1 cellular context compared by ENCODE assay signal in genomic region chr17:67718325-67718941, GRCh38.
TF ChIP-seq lines count a peak whose summit lies in the region.

No MANE protein-coding gene starts in this region.

TF ChIP-seq in IMR-90, 13 proteins besides CTCF, POLR2A, EP300 and RAD21:
- TF ChIP-seq CHD1 (IDR thresholded peaks at IDR 0.05; ENCODE audit: low read depth, low read length), result no peak; the same call in 1 of the 2 replicates
- TF ChIP-seq ELK1 (IDR thresholded peaks at IDR 0.05; ENCODE audit: borderline replicate concordance, low read depth, low read length), result no peak
- no peak for TF ChIP-seq MXI1 (IDR thresholded peaks at IDR 0.05; ENCODE audit: borderline replicate concordance, low read depth, low read length)
- TF ChIP-seq CEBPB (IDR thresholded peaks at IDR 0.05; ENCODE audit: low read depth, low read length), result no peak
- no peak for TF ChIP-seq RCOR1 (IDR thresholded peaks at IDR 0.05; ENCODE audit: insufficient replicate concordance, low read length)
- no peak for TF ChIP-seq USF2 (IDR thresholded peaks at IDR 0.05; ENCODE audit: low read depth, low read length)
TF ChIP-seq in IMR-90: peak in this region for 0.
